ENCODE assay signal across 19 cellular contexts in the genomic region with DNA sequence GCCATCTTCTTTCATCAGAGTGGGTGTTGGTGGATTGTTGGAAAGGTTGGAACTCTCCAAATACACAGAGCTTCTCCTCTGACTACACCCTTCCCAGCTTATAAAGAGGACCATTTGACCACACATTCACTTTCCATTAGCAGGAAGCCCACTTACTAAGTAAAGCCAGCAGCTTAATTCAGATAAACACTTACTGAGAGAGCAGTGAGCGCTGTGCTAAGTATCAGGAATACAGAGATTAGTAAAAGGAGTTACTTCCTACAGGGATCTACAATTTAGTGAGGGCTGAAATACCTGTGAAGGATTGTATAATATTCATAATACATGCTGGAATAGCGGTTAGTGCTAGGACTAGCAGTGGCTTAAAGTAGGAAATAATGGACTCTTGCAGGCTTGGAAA.
"Had no signal": no experiment of that assay in that cellular context is flagged by ENCODE, and none has a peak within 500 bp of the region (broad histone marks: within the 10 kb centered on the region; RNA-seq: fewer than 3 reads in every experiment).

No MANE protein-coding gene starts in this region.

- ATAC-seq: HepG2 had no signal

- H3K27me3 ChIP-seq: MG63, SJSA1 had no signal

- H3K36me3 ChIP-seq: MG63, SJSA1 had no signal

- H3K4me3 ChIP-seq: MG63, SJSA1, SK-N-MC had no signal

- FAIRE-seq: HepG2, RCC 7860 had no signal

- H3K27ac ChIP-seq: SJSA1, SK-N-MC had no signal

- DNase-seq: Karpas-422, KG1, MG63, NCI-H1105, NCI-H1436 treated with DMSO at 0.1 percent for 48 hours, NCI-H1694, NCI-H187 treated with DMSO at 0.1 percent for 48 hours, NCI-H2029 treated with DMSO at 0.1 percent for 48 hours, NCI-H2171, NCI-H226, NCI-H524, NCI-H526 treated with DMSO at 0.1 percent for 48 hours, Right ventricle myocardium superior, RPMI8226, SIG-M5 had no signal

- H3K9me3 ChIP-seq: MG63, SJSA1 had no signal
